1 cellular context compared by ENCODE assay signal in genomic region chr4:75673027-75673958, GRCh38.
TF ChIP-seq lines count a peak whose summit lies in the region.

G3BP2 (minus strand) TSS chr4:75673411; CDS start chr4:75662025, 11,386 bp downstream.

TF ChIP-seq in GM12878, 131 proteins besides CTCF, POLR2A, EP300 and RAD21 (continued from another document and continues in another):
- TF ChIP-seq, protein P1, sequence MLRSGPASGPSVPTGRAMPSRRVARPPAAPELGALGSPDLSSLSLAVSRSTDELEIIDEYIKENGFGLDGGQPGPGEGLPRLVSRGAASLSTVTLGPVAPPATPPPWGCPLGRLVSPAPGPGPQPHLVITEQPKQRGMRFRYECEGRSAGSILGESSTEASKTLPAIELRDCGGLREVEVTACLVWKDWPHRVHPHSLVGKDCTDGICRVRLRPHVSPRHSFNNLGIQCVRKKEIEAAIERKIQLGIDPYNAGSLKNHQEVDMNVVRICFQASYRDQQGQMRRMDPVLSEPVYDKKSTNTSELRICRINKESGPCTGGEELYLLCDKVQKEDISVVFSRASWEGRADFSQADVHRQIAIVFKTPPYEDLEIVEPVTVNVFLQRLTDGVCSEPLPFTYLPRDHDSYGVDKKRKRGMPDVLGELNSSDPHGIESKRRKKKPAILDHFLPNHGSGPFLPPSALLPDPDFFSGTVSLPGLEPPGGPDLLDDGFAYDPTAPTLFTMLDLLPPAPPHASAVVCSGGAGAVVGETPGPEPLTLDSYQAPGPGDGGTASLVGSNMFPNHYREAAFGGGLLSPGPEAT (IDR thresholded peaks at IDR 0.05; ENCODE audit: low read depth): peak; percentile 31; the same call in 1 of the 2 replicates
- TF ChIP-seq ZBED1 (IDR thresholded peaks at IDR 0.05; ENCODE audit: borderline replicate concordance) (peak; percentile 75; the same call in 1 of the 2 replicates), CREB1 (IDR thresholded peaks at IDR 0.05; ENCODE audit: low read depth) (peak; percentile 93), KAT2A (conservative IDR thresholded peaks at IDR 0.05; ENCODE audit: control insufficient read depth, low read depth, low read length) (no peak), GABPA (IDR thresholded peaks at IDR 0.05; ENCODE audit: low read depth) (peak; percentile 74), RFX5 (IDR thresholded peaks at IDR 0.05; ENCODE audit: low read depth, low read length) (peak; percentile 60; the same call in 1 of the 2 replicates), TAF1 (IDR thresholded peaks at IDR 0.05; ENCODE audit: borderline replicate concordance, low read depth, low read length) (peak; percentile 65), CHD2 (IDR thresholded peaks at IDR 0.05; ENCODE audit: borderline replicate concordance, low read depth, low read length) (peak; percentile 48; the same call in 1 of the 2 replicates), NBN (IDR thresholded peaks at IDR 0.05) (0 out of 2 replicates have a peak, but pooled peaks have one; percentile 62), CEBPZ (IDR thresholded peaks at IDR 0.05; ENCODE audit: low read depth, low read length) (no peak), ZNF274 (IDR thresholded peaks at IDR 0.05; ENCODE audit: insufficient read depth, insufficient read length) (no peak), MLLT1 (IDR thresholded peaks at IDR 0.05) (0 out of 2 replicates have a peak, but pooled peaks have one; percentile 33), NFIC (IDR thresholded peaks at IDR 0.05; ENCODE audit: low read depth, low read length) (no peak), SMC3 (IDR thresholded peaks at IDR 0.05; ENCODE audit: borderline replicate concordance, low read length) (no peak), EED (IDR thresholded peaks at IDR 0.05; ENCODE audit: low read depth) (no peak), ZNF207 (IDR thresholded peaks at IDR 0.05; ENCODE audit: borderline replicate concordance) (no peak), CHD1 (IDR thresholded peaks at IDR 0.05; ENCODE audit: low read depth, low read length) (0 out of 2 replicates have a peak, but pooled peaks have one; percentile 41), SMAD5 (IDR thresholded peaks at IDR 0.05; ENCODE audit: low read depth) (peak; percentile 89; the same call in 1 of the 2 replicates), NRF1 (conservative IDR thresholded peaks at IDR 0.05; ENCODE audit: low read depth, low read length) (peak; percentile 72), ZNF687 (IDR thresholded peaks at IDR 0.05) (no peak; the same call in 1 of the 2 replicates), CHD4 (IDR thresholded peaks at IDR 0.05) (no peak), IKZF1 (conservative IDR thresholded peaks at IDR 0.05) (peak; percentile 65), CBX5 (IDR thresholded peaks at IDR 0.05; ENCODE audit: low read depth) (0 out of 2 replicates have a peak, but pooled peaks have one; percentile 74), ZBTB4 (CRISPR knock-in tag; IDR thresholded peaks at IDR 0.05) (peak; percentile 62; the same call in 1 of the 2 replicates), KLF5 (IDR thresholded peaks at IDR 0.05; ENCODE audit: partially characterized antibody) (peak; percentile 72), JUND (IDR thresholded peaks at IDR 0.05; ENCODE audit: low read depth, low read length) (0 out of 2 replicates have a peak, but pooled peaks have one; percentile 7), SUPT20H (IDR thresholded peaks at IDR 0.05; ENCODE audit: borderline replicate concordance, control insufficient read depth, low read depth, low read length) (no peak), MEF2B (IDR thresholded peaks at IDR 0.05; ENCODE audit: partially characterized antibody, poor library complexity, severe bottlenecking) (peak; percentile 4), NFYA (IDR thresholded peaks at IDR 0.05; ENCODE audit: borderline replicate concordance, low read depth, low read length) (no peak), YY1 (IDR thresholded peaks at IDR 0.05; ENCODE audit: low read depth, low read length) (peak; percentile 23; the same call in 1 of the 2 replicates), WRNIP1 (IDR thresholded peaks at IDR 0.05; ENCODE audit: borderline replicate concordance, low read depth, low read length) (no peak; the same call in 1 of the 2 replicates), ETV6 (conservative IDR thresholded peaks at IDR 0.05 in 1 of 2, IDR thresholded peaks at IDR 0.05 in 1 of 2; ENCODE audit: borderline replicate concordance in 1 of 2, low read depth in 1 of 2) (peak in 1 of 2 experiments; percentile 31; a peak in 1 of 4 replicates), TCF7 (IDR thresholded peaks at IDR 0.05; ENCODE audit: borderline replicate concordance) (no peak), PAX5 (IDR thresholded peaks at IDR 0.05; ENCODE audit: borderline replicate concordance, low read depth, low read length) (peak; percentile 97), TCF3 (IDR thresholded peaks at IDR 0.05; ENCODE audit: borderline replicate concordance, insufficient read depth, low read depth, low read length) (peak; percentile 74; the same call in 1 of the 2 replicates), MXI1 (IDR thresholded peaks at IDR 0.05; ENCODE audit: low read depth, low read length) (peak; percentile 80; the same call in 1 of the 2 replicates)
- TF ChIP-seq, protein P2, sequence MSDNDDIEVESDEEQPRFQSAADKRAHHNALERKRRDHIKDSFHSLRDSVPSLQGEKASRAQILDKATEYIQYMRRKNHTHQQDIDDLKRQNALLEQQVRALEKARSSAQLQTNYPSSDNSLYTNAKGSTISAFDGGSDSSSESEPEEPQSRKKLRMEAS (IDR thresholded peaks at IDR 0.05; ENCODE audit: low read depth, low read length): peak; percentile 85
- TF ChIP-seq, protein P3, sequence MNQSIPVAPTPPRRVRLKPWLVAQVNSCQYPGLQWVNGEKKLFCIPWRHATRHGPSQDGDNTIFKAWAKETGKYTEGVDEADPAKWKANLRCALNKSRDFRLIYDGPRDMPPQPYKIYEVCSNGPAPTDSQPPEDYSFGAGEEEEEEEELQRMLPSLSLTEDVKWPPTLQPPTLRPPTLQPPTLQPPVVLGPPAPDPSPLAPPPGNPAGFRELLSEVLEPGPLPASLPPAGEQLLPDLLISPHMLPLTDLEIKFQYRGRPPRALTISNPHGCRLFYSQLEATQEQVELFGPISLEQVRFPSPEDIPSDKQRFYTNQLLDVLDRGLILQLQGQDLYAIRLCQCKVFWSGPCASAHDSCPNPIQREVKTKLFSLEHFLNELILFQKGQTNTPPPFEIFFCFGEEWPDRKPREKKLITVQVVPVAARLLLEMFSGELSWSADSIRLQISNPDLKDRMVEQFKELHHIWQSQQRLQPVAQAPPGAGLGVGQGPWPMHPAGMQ (IDR thresholded peaks at IDR 0.05; ENCODE audit: borderline replicate concordance): no peak
- TF ChIP-seq, protein P4, sequence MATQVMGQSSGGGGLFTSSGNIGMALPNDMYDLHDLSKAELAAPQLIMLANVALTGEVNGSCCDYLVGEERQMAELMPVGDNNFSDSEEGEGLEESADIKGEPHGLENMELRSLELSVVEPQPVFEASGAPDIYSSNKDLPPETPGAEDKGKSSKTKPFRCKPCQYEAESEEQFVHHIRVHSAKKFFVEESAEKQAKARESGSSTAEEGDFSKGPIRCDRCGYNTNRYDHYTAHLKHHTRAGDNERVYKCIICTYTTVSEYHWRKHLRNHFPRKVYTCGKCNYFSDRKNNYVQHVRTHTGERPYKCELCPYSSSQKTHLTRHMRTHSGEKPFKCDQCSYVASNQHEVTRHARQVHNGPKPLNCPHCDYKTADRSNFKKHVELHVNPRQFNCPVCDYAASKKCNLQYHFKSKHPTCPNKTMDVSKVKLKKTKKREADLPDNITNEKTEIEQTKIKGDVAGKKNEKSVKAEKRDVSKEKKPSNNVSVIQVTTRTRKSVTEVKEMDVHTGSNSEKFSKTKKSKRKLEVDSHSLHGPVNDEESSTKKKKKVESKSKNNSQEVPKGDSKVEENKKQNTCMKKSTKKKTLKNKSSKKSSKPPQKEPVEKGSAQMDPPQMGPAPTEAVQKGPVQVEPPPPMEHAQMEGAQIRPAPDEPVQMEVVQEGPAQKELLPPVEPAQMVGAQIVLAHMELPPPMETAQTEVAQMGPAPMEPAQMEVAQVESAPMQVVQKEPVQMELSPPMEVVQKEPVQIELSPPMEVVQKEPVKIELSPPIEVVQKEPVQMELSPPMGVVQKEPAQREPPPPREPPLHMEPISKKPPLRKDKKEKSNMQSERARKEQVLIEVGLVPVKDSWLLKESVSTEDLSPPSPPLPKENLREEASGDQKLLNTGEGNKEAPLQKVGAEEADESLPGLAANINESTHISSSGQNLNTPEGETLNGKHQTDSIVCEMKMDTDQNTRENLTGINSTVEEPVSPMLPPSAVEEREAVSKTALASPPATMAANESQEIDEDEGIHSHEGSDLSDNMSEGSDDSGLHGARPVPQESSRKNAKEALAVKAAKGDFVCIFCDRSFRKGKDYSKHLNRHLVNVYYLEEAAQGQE (IDR thresholded peaks at IDR 0.05; ENCODE audit: low read depth, low read length): no peak
